In genomic region chr1:95249929-95250328, GRCh38 we compare ENCODE assay signal across 24 cellular contexts. TPM values are rescaled to one million over a fixed set of nuclear protein-coding genes. Genes with fewer than 3 reads are reported as not detected.
A peak's percentile ranks its signal among the peaks of the same experiment; 100 is the strongest.
DNase-seq lines count a peak whose midpoint lies in the region; ATAC-seq, FAIRE-seq and TF ChIP-seq lines count a peak whose summit lies in the region.
"Had no signal": no experiment of that assay in that cellular context is flagged by ENCODE, and none has a peak within 500 bp of the region (broad histone marks: within the 10 kb centered on the region; RNA-seq: fewer than 3 reads in every experiment).

No MANE protein-coding gene starts in this region.

- H3K4me3 ChIP-seq in bronchial epithelial cell (ENCODE audit: low read depth, low read length): no peak overlapping the region
- H3K4me3 ChIP-seq: MG63 had no signal

- DNase-seq in CD4-positive, alpha-beta T cell: no peak
- DNase-seq in OCI-M1 (lab: John Stamatoyannopoulos, UW): peak; percentile 68
- DNase-seq in bronchial epithelial cell (ENCODE audit: low read depth): no peak
- no peak for DNase-seq in left ventricle myocardium superior
- no peak for DNase-seq in stimulated activated CD8-positive, alpha-beta memory T cell treated with anti-CD3 and anti-CD28 coated beads, Interleukin-4, amount 100 ng/mL, for 48 hours
- DNase-seq: Calu3; CD4-positive, alpha-beta memory T cell; HFFc6; Kasumi-1; MG63; NCI-H1092 treated with DMSO at 0.1 percent for 48 hours; NCI-H146; NCI-H2081; NCI-H2171 treated with DMSO at 0.1 percent for 48 hours; NCI-H446 treated with DMSO at 0.1 percent for 48 hours; NCI-H69; SIG-M5 had no signal

- peak overlapping the region; percentile 14 for H3K27ac Mint-ChIP-seq in CD4-positive, alpha-beta T cell
- H3K27ac Mint-ChIP-seq: HFFc6 had no signal

- H3K4me1 Mint-ChIP-seq in CD4-positive, alpha-beta T cell (ENCODE audit: low read depth): no peaks in the 10 kb centered on the region

- peak; percentile 68 for FAIRE-seq in bronchial epithelial cell (lab: Jason Lieb, UNC)
- FAIRE-seq: A204.1, GM12891, HTR-8/SVneo had no signal

- CTCF ChIA-PET in CD4-positive, alpha-beta T cell (lab: Charles Lee): interaction anchor here (2.3 kb wide), 1 partner anchor 16 kb away, joined by 10 read pairs; the partner anchor contains the start of gene RWDD3

- H3K9me3 Mint-ChIP-seq in CD4-positive, alpha-beta T cell: no peaks in the 10 kb centered on the region
- H3K9me3 Mint-ChIP-seq: HFFc6 had no signal

- H3K27me3 Mint-ChIP-seq in CD4-positive, alpha-beta T cell: no peaks in the 10 kb centered on the region
- H3K27me3 Mint-ChIP-seq: CD4-positive, alpha-beta memory T cell; IgD-negative memory B cell had no signal

- intact Hi-C loops in CD4-positive, alpha-beta T cell (cut with DNase I, micrococcal nuclease): no loop called here
- intact Hi-C loops in left ventricle myocardium superior (cut with micrococcal nuclease): no loop called here

- no peak overlapping the region for H3K27ac ChIP-seq in CD4-positive, alpha-beta T cell (ENCODE audit: low read depth, low read length)

- no peaks in the 10 kb centered on the region for H3K9me3 ChIP-seq in CD4-positive, alpha-beta T cell (ENCODE audit: control insufficient read depth, low read length)

- POLR2A ChIA-PET in CD4-positive, alpha-beta T cell (lab: Charles Lee): no interaction called here

- no peak for ATAC-seq in CD4-positive, alpha-beta T cell (ENCODE audit: poor library complexity)
- ATAC-seq in left ventricle myocardium superior (peak; percentile 73), GM21576 (IDR thresholded peaks at IDR 0.05; ENCODE audit: unreplicated experiment) (no peak), GM21786 (IDR thresholded peaks at IDR 0.05; ENCODE audit: unreplicated experiment) (no peak), GM21528 (IDR thresholded peaks at IDR 0.05; ENCODE audit: low FRiP score, unreplicated experiment) (no peak)

- H3K27me3 ChIP-seq in CD4-positive, alpha-beta T cell (ENCODE audit: control insufficient read depth, insufficient read depth, low read length): no peaks in the 10 kb centered on the region
- H3K27me3 ChIP-seq in bronchial epithelial cell (ENCODE audit: control insufficient read depth, insufficient read depth, low read length): no peaks in the 10 kb centered on the region
- H3K27me3 ChIP-seq: MG63 had no signal

- TF ChIP-seq CTCF in CD4-positive, alpha-beta T cell (IDR thresholded peaks at IDR 0.05): no peak
- TF ChIP-seq CTCF in bronchial epithelial cell (IDR thresholded peaks at IDR 0.05; ENCODE audit: insufficient read depth, low read length, severe bottlenecking): no peak

- H3K36me3 ChIP-seq in bronchial epithelial cell (ENCODE audit: control insufficient read depth, insufficient read depth, low read length): no peaks in the 10 kb centered on the region

- H3K36me3 Mint-ChIP-seq in CD4-positive, alpha-beta T cell (ENCODE audit: low read depth): peaks cover 75% of the 10 kb centered on the region

- H3K4me3 Mint-ChIP-seq in CD4-positive, alpha-beta T cell: no peak overlapping the region
- H3K4me3 Mint-ChIP-seq: CD4-positive, alpha-beta memory T cell; HFFc6; IgD-negative memory B cell had no signal

RNA-seq across cellular contexts. Expression of gene RWDD3, which starts 15.9 kb away (rescaled TPM):
- total RNA-seq in CD4-positive, alpha-beta T cell: 10 to 100 TPM; 14.3 to 14.5 TPM
- 8.4 and 13.2 TPM in 2 replicates for total RNA-seq in bronchial epithelial cell
- 15.9 TPM for total RNA-seq in left ventricle myocardium superior
